Comparison of ENCODE assay signal across 19 cellular contexts in the genomic region with DNA sequence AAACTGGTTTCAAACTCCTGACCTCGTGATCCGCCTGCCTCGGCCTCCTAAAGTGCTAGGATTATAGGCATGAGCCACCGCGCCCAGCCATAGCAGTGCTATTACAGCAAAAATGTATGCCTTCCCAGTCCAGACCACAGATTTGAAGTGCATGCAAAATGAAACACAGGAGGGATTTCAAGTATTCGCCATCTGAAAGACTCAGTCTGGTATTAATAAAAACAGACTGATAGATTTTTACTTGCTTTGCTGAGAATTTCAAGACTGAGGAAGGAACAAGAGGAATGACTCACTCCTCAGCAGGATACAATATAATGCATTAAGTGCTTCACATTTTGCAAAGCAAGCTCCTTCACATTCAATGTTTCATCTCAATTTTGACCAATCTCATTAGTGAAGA.
A peak's percentile ranks its signal among the peaks of the same experiment; 100 is the strongest.
DNase-seq lines count a peak whose midpoint lies in the region; ATAC-seq, FAIRE-seq and TF ChIP-seq lines count a peak whose summit lies in the region.
"Had no signal": no experiment of that assay in that cellular context is flagged by ENCODE, and none has a peak within 500 bp of the region (broad histone marks: within the 10 kb centered on the region; RNA-seq: fewer than 3 reads in every experiment).

No MANE protein-coding gene starts in this region.

- peaks cover 6 to 14% of the 10 kb centered on the region in 2 experiments; a peak in 3 of 4 replicates for H3K4me1 ChIP-seq in HCT116 (ENCODE audit: control insufficient read depth in 1 of 2, insufficient read depth in 2 of 2, low read length in 2 of 2)
- peaks cover 3% of the 10 kb centered on the region for H3K4me1 ChIP-seq in keratinocyte (ENCODE audit: control insufficient read depth, extremely low read depth, insufficient read depth, low read length)
- H3K4me1 ChIP-seq: BLaER1, gastrocnemius medialis had no signal

- TF ChIP-seq RAD21 in HCT116 (IDR thresholded peaks at IDR 0.05; ENCODE audit: low read depth): no peak

- no peaks in the 10 kb centered on the region for H4K20me1 ChIP-seq in HCT116 (ENCODE audit: insufficient read depth)
- no peaks in the 10 kb centered on the region for H4K20me1 ChIP-seq in keratinocyte (ENCODE audit: control insufficient read depth, extremely low read depth, insufficient read depth, low read length)
- H4K20me1 ChIP-seq: BLaER1 had no signal

- H3K4me2 ChIP-seq in HCT116 (ENCODE audit: low read length) (peak overlapping the region; percentile 54), keratinocyte (ENCODE audit: control insufficient read depth, extremely low read depth, insufficient read depth, low read depth, low read length) (no peak overlapping the region)
- H3K4me2 ChIP-seq: BLaER1 had no signal

- POLR2A ChIA-PET in AG04450 (lab: Yijun Ruan, JAX): no interaction called here
- POLR2A ChIA-PET in HCT116 (lab: Charles Lee): interaction anchor here (1.1 kb wide), 1 partner anchor 26 kb away, joined by 4 read pairs; no protein-coding TSS in a partner anchor

- TF ChIP-seq CTCF in AG04450 (IDR thresholded peaks at IDR 0.05; ENCODE audit: low read depth, low read length) (no peak), HCT116 (IDR thresholded peaks at IDR 0.05 in 2 of 3, conservative IDR thresholded peaks at IDR 0.05 in 1 of 3; ENCODE audit: borderline replicate concordance in 1 of 3, insufficient read depth in 1 of 3, low read depth in 2 of 3, low read length in 2 of 3) (no peak), cardiac fibroblast (IDR thresholded peaks at IDR 0.05; ENCODE audit: low read depth, low read length) (no peak), keratinocyte (optimal IDR thresholded peaks at IDR 0.05 in 1 of 3, IDR thresholded peaks at IDR 0.05 in 1 of 3, conservative IDR thresholded peaks at IDR 0.05 in 1 of 3; ENCODE audit: extremely low read depth in 1 of 3, insufficient read depth in 2 of 3, low read length in 3 of 3) (no peak)

- H3K36me3 ChIP-seq in HCT116 (ENCODE audit: control insufficient read depth in 1 of 2, insufficient read depth in 2 of 2, low read length in 2 of 2): no peaks in the 10 kb centered on the region
- no peaks in the 10 kb centered on the region for H3K36me3 ChIP-seq in keratinocyte (ENCODE audit: control insufficient read depth in 2 of 2, extremely low read depth in 1 of 2, insufficient read depth in 2 of 2, low read length in 2 of 2)
- H3K36me3 ChIP-seq: BLaER1, gastrocnemius medialis had no signal

- dilution Hi-C loops in keratinocyte (cut with MboI; ENCODE audit: extremely low pct_ligation_motif_present, low sequenced_read_pairs): no loop called here

- BruUV-seq in HCT116 (replicated peaks; lab: Mats Ljungman, UMichigan): no TSS peak

- no peaks in the 10 kb centered on the region for H3K9me2 ChIP-seq in HCT116 (ENCODE audit: insufficient read depth)

- no peak overlapping the region for H3K4me3 ChIP-seq in AG04450 (ENCODE audit: low read depth, low read length)
- H3K4me3 ChIP-seq in HCT116 (replicated peaks in 1 of 2; ENCODE audit: low read depth in 1 of 2, low read length in 2 of 2): 0 out of 4 replicates have a peak overlapping the region, but pooled peaks of 1 of the 2 experiments have one; percentile 17
- no peak overlapping the region for H3K4me3 ChIP-seq in cardiac fibroblast (replicated peaks in 1 of 2; ENCODE audit: low read depth in 2 of 2, low read length in 2 of 2)
- H3K4me3 ChIP-seq in keratinocyte (ENCODE audit: control insufficient read depth in 2 of 3, extremely low read depth in 1 of 3, insufficient read depth in 2 of 3, low read depth in 1 of 3, low read length in 3 of 3): no peak overlapping the region
- H3K4me3 ChIP-seq: BLaER1, gastrocnemius medialis, skin epidermis had no signal

- H3K79me2 ChIP-seq in HCT116 (ENCODE audit: insufficient read depth, low read length): no peaks in the 10 kb centered on the region
- no peaks in the 10 kb centered on the region for H3K79me2 ChIP-seq in keratinocyte (ENCODE audit: control insufficient read depth, insufficient read depth, low read length)

- RAD21 ChIA-PET in HCT116 (lab: Charles Lee; ENCODE audit: low non-redundant PET in 1 of 2, low total read pairs in 2 of 2, uncharacterized antibody in 2 of 2, unreplicated experiment in 2 of 2): no interaction called here

- FAIRE-seq in keratinocyte (lab: Jason Lieb, UNC): peak; percentile 44

- DNase-seq in AG04450 (ENCODE audit: low read depth, low spot score) (peak; percentile 37), HCT116 (ENCODE audit: low read depth, low spot score) (no peak), cardiac fibroblast (ENCODE audit: low read depth in 2 of 2) (peak; percentile 24 to 40), keratinocyte (ENCODE audit: low read depth, low spot score) (no peak)
- DNase-seq in stimulated activated naive CD4-positive, alpha-beta T cell (lab: John Stamatoyannopoulos, UW): no peak
- DNase-seq: activated CD4-positive, alpha-beta T cell treated with anti-CD3 and anti-CD28 coated beads for 1 hour; cortex of kidney; DMS79; gastrocnemius medialis; NCI-H187 treated with DMSO at 0.1 percent for 48 hours; NCI-H526 treated with DMSO at 0.1 percent for 48 hours; stimulated activated naive CD8-positive, alpha-beta T cell treated with anti-CD3 and anti-CD28 coated beads, Interleukin-15, amount 100 ng/mL, for 72 hours; T-helper 1 cell had no signal

- intact Hi-C loops in HCT116 (cut with micrococcal nuclease): loop anchor here (5.0 to 10.0 kb wide), 2 partner anchors 127 to 136 kb away; a partner anchor contains a TSS

- CTCF ChIA-PET in AG04450 (lab: Charles Lee) (no interaction called here), HCT116 (lab: Charles Lee) (interaction anchor here (0.7 to 1.5 kb wide), 2 partner anchors 9 to 197 kb away, joined by 3 to 6 read pairs; no protein-coding TSS in a partner anchor)

- H3K27ac ChIP-seq in AG04450 (ENCODE audit: low read depth, low read length): no peak overlapping the region
- H3K27ac ChIP-seq in HCT116 (ENCODE audit: low read depth, low read length): peak overlapping the region; percentile 58
- no peak overlapping the region for H3K27ac ChIP-seq in keratinocyte (ENCODE audit: control insufficient read depth, insufficient read depth, low read length)
- H3K27ac ChIP-seq: BLaER1, gastrocnemius medialis had no signal

- H3K9me3 ChIP-seq in AG04450 (ENCODE audit: control insufficient read depth, insufficient read depth, low read length) (no peaks in the 10 kb centered on the region), HCT116 (ENCODE audit: control insufficient read depth in 1 of 2, insufficient read depth in 1 of 2, low read depth in 1 of 2, low read length in 2 of 2) (no peaks in the 10 kb centered on the region), keratinocyte (ENCODE audit: control insufficient read depth, low read depth, low read length) (no peaks in the 10 kb centered on the region)
- H3K9me3 ChIP-seq: BLaER1, gastrocnemius medialis had no signal

- ATAC-seq in HCT116: peak; percentile 86
- ATAC-seq in HG02870 (IDR thresholded peaks at IDR 0.05; ENCODE audit: unreplicated experiment): no peak
- ATAC-seq in GM18519 (IDR thresholded peaks at IDR 0.05; ENCODE audit: low FRiP score, unreplicated experiment): no peak
- ATAC-seq in HG03521 (IDR thresholded peaks at IDR 0.05; ENCODE audit: unreplicated experiment): no peak
- ATAC-seq: gastrocnemius medialis; Panc1; stimulated activated naive CD8-positive, alpha-beta T cell treated with anti-CD3 and anti-CD28 coated beads, Interleukin-15, amount 100 ng/mL, for 72 hours had no signal

- H2AFZ ChIP-seq in HCT116 (ENCODE audit: low read depth, low read length, poor library complexity, severe bottlenecking): peak overlapping the region; percentile 68
- no peak overlapping the region for H2AFZ ChIP-seq in keratinocyte (ENCODE audit: control insufficient read depth, low read length)

- H3K9me1 ChIP-seq in keratinocyte (ENCODE audit: control insufficient read depth, extremely low read depth, insufficient read depth, low read length): no peaks in the 10 kb centered on the region

- H3K27me3 ChIP-seq in AG04450 (ENCODE audit: control insufficient read depth, insufficient read depth, low read length) (no peaks in the 10 kb centered on the region), HCT116 (ENCODE audit: insufficient read depth, low read length) (no peaks in the 10 kb centered on the region), keratinocyte (ENCODE audit: control insufficient read depth, extremely low read depth, insufficient read depth, low read length) (no peaks in the 10 kb centered on the region)
- H3K27me3 ChIP-seq: BLaER1, gastrocnemius medialis had no signal

- TF ChIP-seq POLR2A in HCT116 (IDR thresholded peaks at IDR 0.05; ENCODE audit: borderline replicate concordance, extremely low read depth, insufficient read depth, insufficient read length): no peak

- 0 out of 2 replicates have a peak overlapping the region, but pooled peaks have one; percentile 7 for H3K9ac ChIP-seq in HCT116 (ENCODE audit: low read length)
- H3K9ac ChIP-seq in keratinocyte (ENCODE audit: control insufficient read depth, extremely low read depth, insufficient read depth, low read length): no peak overlapping the region
- H3K9ac ChIP-seq: BLaER1 had no signal

TF ChIP-seq in HCT116, 20 proteins besides CTCF, POLR2A, EP300 and RAD21 (continues in another document):
- TF ChIP-seq FOSL1 (IDR thresholded peaks at IDR 0.05; ENCODE audit: low read depth) (peak; percentile 62), SP1 (IDR thresholded peaks at IDR 0.05; ENCODE audit: low read depth) (peak; percentile 29; the same call in 1 of the 2 replicates)
- TF ChIP-seq, protein P1, sequence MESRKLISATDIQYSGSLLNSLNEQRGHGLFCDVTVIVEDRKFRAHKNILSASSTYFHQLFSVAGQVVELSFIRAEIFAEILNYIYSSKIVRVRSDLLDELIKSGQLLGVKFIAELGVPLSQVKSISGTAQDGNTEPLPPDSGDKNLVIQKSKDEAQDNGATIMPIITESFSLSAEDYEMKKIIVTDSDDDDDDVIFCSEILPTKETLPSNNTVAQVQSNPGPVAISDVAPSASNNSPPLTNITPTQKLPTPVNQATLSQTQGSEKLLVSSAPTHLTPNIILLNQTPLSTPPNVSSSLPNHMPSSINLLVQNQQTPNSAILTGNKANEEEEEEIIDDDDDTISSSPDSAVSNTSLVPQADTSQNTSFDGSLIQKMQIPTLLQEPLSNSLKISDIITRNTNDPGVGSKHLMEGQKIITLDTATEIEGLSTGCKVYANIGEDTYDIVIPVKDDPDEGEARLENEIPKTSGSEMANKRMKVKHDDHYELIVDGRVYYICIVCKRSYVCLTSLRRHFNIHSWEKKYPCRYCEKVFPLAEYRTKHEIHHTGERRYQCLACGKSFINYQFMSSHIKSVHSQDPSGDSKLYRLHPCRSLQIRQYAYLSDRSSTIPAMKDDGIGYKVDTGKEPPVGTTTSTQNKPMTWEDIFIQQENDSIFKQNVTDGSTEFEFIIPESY (IDR thresholded peaks at IDR 0.05; ENCODE audit: extremely low read depth, insufficient replicate concordance, low read length): no peak

Comparison
In these comparisons a context has a peak if more than half of its experiments do, and no peak if none do; other contexts are left out.
1. DNase-seq: peak in AG04450 (single experiment) and cardiac fibroblast (2 of 2); none in HCT116 (single experiment), keratinocyte (single experiment) and stimulated activated naive CD4-positive, alpha-beta T cell (0 of 6).